In the genomic region with DNA sequence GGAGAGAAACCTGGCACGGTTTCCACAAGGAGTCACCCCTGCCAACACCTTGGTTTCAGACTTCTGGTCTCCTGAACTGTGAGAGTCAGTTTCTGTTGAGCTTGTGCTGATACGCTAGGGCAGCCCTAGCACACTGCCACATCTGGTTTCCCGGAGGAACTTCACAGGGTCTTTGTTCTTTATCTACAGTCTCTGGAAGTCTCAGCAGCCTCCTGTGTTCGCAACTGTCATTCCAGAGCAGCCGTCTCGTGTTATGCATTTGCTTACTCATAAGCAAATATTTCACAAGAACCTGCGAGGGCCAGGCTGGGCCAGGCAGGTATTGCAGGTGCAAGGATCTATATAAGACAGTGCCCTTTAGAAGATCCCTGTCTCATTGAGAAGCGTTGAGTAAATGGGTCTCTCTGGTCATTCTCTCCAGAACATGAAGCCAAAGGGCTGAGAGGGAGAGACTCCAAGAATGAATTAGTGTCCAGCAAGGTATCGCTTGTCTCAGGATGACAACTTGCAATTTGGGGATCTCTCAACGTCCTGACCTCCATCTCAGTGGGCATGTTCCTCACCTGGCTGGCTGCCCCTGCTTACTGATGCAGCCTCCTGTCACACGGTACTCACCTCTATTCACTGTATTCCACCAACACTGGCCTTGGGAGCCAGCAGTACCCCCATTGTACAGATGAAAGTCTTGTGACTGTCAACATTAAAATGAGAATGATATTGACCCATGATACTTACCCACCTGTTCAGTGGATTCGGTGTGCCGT, we compare ENCODE assay signal across 1 cellular context.
TF ChIP-seq lines count a peak whose summit lies in the region.

No MANE protein-coding gene starts in this region.

TF ChIP-seq in HepG2, 621 proteins besides CTCF, POLR2A, EP300 and RAD21 (continued from another document and continues in another):
- TF ChIP-seq, protein P1, sequence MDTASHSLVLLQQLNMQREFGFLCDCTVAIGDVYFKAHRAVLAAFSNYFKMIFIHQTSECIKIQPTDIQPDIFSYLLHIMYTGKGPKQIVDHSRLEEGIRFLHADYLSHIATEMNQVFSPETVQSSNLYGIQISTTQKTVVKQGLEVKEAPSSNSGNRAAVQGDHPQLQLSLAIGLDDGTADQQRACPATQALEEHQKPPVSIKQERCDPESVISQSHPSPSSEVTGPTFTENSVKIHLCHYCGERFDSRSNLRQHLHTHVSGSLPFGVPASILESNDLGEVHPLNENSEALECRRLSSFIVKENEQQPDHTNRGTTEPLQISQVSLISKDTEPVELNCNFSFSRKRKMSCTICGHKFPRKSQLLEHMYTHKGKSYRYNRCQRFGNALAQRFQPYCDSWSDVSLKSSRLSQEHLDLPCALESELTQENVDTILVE (CRISPR knock-in tag; IDR thresholded peaks at IDR 0.05) = peak; percentile 51; the same call in 1 of the 2 replicates
- TF ChIP-seq PLRG1 (conservative IDR thresholded peaks at IDR 0.05) (no peak), RFX1 (IDR thresholded peaks at IDR 0.05) (no peak), HNRNPLL (IDR thresholded peaks at IDR 0.05; ENCODE audit: low read depth, low read length, poor library complexity, severe bottlenecking) (no peak), FOXK1 (CRISPR knock-in tag; IDR thresholded peaks at IDR 0.05; ENCODE audit: borderline replicate concordance, low read depth) (peak; percentile 39; the same call in 1 of the 2 replicates), RCOR2 (CRISPR knock-in tag; IDR thresholded peaks at IDR 0.05) (peak; percentile 20; the same call in 1 of the 2 replicates), BCL6 (CRISPR knock-in tag; IDR thresholded peaks at IDR 0.05) (peak; percentile 79), SKI (IDR thresholded peaks at IDR 0.05; ENCODE audit: partially characterized antibody) (peak; percentile 25), FIP1L1 (IDR thresholded peaks at IDR 0.05; ENCODE audit: borderline replicate concordance, insufficient read depth, low read depth, low read length) (no peak), MAFK (conservative IDR thresholded peaks at IDR 0.05 in 1 of 2, IDR thresholded peaks at IDR 0.05 in 1 of 2; ENCODE audit: low read length in 2 of 2) (0 out of 4 replicates have a peak, but pooled peaks of 1 of the 2 experiments have one; percentile 19), SYNCRIP (IDR thresholded peaks at IDR 0.05; ENCODE audit: insufficient read depth, low read depth, low read length) (no peak), SP140L (CRISPR knock-in tag; IDR thresholded peaks at IDR 0.05; ENCODE audit: borderline replicate concordance) (0 out of 2 replicates have a peak, but pooled peaks have one; percentile 64), KMT2B (CRISPR knock-in tag; IDR thresholded peaks at IDR 0.05) (peak; percentile 40; the same call in 1 of the 2 replicates), ZNF136 (CRISPR knock-in tag; IDR thresholded peaks at IDR 0.05; ENCODE audit: low read depth) (no peak), IRF2 (CRISPR knock-in tag; IDR thresholded peaks at IDR 0.05) (peak; percentile 75), CAMTA2 (CRISPR knock-in tag; IDR thresholded peaks at IDR 0.05; ENCODE audit: borderline replicate concordance) (no peak), HOXA9 (CRISPR knock-in tag; IDR thresholded peaks at IDR 0.05; ENCODE audit: borderline replicate concordance) (no peak), ZNF468 (CRISPR knock-in tag; IDR thresholded peaks at IDR 0.05) (no peak), FOXC1 (CRISPR knock-in tag; IDR thresholded peaks at IDR 0.05; ENCODE audit: borderline replicate concordance) (peak; percentile 19; the same call in 1 of the 2 replicates), TMF1 (CRISPR knock-in tag; IDR thresholded peaks at IDR 0.05; ENCODE audit: low read depth) (0 out of 2 replicates have a peak, but pooled peaks have one; percentile 25), PRPF4 (IDR thresholded peaks at IDR 0.05; ENCODE audit: low read depth, low read length, poor library complexity, severe bottlenecking) (no peak), ZNF746 (CRISPR knock-in tag; IDR thresholded peaks at IDR 0.05) (no peak), ZNF3 (CRISPR knock-in tag; IDR thresholded peaks at IDR 0.05) (peak; percentile 39; the same call in 1 of the 2 replicates), HNRNPUL1 (IDR thresholded peaks at IDR 0.05; ENCODE audit: low read depth, low read length) (no peak), ZSCAN31 (CRISPR knock-in tag; IDR thresholded peaks at IDR 0.05; ENCODE audit: low read depth) (no peak)
- TF ChIP-seq, protein P2, sequence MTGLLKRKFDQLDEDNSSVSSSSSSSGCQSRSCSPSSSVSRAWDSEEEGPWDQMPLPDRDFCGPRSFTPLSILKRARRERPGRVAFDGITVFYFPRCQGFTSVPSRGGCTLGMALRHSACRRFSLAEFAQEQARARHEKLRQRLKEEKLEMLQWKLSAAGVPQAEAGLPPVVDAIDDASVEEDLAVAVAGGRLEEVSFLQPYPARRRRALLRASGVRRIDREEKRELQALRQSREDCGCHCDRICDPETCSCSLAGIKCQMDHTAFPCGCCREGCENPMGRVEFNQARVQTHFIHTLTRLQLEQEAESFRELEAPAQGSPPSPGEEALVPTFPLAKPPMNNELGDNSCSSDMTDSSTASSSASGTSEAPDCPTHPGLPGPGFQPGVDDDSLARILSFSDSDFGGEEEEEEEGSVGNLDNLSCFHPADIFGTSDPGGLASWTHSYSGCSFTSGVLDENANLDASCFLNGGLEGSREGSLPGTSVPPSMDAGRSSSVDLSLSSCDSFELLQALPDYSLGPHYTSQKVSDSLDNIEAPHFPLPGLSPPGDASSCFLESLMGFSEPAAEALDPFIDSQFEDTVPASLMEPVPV (CRISPR knock-in tag; IDR thresholded peaks at IDR 0.05) = no peak
- TF ChIP-seq, protein P3, sequence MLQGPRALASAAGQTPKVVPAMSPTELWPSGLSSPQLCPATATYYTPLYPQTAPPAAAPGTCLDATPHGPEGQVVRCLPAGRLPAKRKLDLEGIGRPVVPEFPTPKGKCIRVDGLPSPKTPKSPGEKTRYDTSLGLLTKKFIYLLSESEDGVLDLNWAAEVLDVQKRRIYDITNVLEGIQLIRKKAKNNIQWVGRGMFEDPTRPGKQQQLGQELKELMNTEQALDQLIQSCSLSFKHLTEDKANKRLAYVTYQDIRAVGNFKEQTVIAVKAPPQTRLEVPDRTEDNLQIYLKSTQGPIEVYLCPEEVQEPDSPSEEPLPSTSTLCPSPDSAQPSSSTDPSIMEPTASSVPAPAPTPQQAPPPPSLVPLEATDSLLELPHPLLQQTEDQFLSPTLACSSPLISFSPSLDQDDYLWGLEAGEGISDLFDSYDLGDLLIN (CRISPR knock-in tag; IDR thresholded peaks at IDR 0.05; ENCODE audit: borderline replicate concordance) = no peak
- TF ChIP-seq, protein P4, sequence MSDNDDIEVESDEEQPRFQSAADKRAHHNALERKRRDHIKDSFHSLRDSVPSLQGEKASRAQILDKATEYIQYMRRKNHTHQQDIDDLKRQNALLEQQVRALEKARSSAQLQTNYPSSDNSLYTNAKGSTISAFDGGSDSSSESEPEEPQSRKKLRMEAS (IDR thresholded peaks at IDR 0.05) = peak; percentile 41
- TF ChIP-seq, protein P5, sequence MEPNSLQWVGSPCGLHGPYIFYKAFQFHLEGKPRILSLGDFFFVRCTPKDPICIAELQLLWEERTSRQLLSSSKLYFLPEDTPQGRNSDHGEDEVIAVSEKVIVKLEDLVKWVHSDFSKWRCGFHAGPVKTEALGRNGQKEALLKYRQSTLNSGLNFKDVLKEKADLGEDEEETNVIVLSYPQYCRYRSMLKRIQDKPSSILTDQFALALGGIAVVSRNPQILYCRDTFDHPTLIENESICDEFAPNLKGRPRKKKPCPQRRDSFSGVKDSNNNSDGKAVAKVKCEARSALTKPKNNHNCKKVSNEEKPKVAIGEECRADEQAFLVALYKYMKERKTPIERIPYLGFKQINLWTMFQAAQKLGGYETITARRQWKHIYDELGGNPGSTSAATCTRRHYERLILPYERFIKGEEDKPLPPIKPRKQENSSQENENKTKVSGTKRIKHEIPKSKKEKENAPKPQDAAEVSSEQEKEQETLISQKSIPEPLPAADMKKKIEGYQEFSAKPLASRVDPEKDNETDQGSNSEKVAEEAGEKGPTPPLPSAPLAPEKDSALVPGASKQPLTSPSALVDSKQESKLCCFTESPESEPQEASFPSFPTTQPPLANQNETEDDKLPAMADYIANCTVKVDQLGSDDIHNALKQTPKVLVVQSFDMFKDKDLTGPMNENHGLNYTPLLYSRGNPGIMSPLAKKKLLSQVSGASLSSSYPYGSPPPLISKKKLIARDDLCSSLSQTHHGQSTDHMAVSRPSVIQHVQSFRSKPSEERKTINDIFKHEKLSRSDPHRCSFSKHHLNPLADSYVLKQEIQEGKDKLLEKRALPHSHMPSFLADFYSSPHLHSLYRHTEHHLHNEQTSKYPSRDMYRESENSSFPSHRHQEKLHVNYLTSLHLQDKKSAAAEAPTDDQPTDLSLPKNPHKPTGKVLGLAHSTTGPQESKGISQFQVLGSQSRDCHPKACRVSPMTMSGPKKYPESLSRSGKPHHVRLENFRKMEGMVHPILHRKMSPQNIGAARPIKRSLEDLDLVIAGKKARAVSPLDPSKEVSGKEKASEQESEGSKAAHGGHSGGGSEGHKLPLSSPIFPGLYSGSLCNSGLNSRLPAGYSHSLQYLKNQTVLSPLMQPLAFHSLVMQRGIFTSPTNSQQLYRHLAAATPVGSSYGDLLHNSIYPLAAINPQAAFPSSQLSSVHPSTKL (CRISPR knock-in tag; IDR thresholded peaks at IDR 0.05) = peak; percentile 89
- TF ChIP-seq, protein P6, sequence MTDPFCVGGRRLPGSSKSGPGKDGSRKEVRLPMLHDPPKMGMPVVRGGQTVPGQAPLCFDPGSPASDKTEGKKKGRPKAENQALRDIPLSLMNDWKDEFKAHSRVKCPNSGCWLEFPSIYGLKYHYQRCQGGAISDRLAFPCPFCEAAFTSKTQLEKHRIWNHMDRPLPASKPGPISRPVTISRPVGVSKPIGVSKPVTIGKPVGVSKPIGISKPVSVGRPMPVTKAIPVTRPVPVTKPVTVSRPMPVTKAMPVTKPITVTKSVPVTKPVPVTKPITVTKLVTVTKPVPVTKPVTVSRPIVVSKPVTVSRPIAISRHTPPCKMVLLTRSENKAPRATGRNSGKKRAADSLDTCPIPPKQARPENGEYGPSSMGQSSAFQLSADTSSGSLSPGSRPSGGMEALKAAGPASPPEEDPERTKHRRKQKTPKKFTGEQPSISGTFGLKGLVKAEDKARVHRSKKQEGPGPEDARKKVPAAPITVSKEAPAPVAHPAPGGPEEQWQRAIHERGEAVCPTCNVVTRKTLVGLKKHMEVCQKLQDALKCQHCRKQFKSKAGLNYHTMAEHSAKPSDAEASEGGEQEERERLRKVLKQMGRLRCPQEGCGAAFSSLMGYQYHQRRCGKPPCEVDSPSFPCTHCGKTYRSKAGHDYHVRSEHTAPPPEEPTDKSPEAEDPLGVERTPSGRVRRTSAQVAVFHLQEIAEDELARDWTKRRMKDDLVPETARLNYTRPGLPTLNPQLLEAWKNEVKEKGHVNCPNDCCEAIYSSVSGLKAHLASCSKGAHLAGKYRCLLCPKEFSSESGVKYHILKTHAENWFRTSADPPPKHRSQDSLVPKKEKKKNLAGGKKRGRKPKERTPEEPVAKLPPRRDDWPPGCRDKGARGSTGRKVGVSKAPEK (CRISPR knock-in tag; IDR thresholded peaks at IDR 0.05; ENCODE audit: borderline replicate concordance) = 0 out of 2 replicates have a peak, but pooled peaks have one; percentile 13
- TF ChIP-seq, protein P7, sequence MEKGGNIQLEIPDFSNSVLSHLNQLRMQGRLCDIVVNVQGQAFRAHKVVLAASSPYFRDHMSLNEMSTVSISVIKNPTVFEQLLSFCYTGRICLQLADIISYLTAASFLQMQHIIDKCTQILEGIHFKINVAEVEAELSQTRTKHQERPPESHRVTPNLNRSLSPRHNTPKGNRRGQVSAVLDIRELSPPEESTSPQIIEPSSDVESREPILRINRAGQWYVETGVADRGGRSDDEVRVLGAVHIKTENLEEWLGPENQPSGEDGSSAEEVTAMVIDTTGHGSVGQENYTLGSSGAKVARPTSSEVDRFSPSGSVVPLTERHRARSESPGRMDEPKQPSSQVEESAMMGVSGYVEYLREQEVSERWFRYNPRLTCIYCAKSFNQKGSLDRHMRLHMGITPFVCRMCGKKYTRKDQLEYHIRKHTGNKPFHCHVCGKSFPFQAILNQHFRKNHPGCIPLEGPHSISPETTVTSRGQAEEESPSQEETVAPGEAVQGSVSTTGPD (CRISPR knock-in tag; IDR thresholded peaks at IDR 0.05) = no peak
- TF ChIP-seq, protein P8, sequence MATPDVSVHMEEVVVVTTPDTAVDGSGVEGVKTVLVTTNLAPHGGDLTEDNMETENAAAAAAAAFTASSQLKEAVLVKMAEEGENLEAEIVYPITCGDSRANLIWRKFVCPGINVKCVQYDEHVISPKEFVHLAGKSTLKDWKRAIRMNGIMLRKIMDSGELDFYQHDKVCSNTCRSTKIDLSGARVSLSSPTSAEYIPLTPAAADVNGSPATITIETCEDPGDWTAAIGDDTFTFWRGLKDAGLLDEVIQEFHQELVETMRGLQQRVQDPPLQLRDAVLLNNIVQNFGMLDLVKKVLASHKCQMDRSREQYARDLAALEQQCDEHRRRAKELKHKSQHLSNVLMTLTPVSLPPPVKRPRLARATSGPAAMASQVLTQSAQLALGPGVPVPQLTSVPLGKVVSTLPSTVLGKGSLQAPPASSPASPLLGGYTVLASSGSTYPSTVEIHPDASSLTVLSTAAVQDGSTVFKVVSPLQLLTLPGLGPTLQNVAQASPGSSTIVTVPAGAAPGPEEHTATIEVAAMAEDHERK (CRISPR knock-in tag; IDR thresholded peaks at IDR 0.05; ENCODE audit: low read depth) = no peak
- TF ChIP-seq, protein P9, sequence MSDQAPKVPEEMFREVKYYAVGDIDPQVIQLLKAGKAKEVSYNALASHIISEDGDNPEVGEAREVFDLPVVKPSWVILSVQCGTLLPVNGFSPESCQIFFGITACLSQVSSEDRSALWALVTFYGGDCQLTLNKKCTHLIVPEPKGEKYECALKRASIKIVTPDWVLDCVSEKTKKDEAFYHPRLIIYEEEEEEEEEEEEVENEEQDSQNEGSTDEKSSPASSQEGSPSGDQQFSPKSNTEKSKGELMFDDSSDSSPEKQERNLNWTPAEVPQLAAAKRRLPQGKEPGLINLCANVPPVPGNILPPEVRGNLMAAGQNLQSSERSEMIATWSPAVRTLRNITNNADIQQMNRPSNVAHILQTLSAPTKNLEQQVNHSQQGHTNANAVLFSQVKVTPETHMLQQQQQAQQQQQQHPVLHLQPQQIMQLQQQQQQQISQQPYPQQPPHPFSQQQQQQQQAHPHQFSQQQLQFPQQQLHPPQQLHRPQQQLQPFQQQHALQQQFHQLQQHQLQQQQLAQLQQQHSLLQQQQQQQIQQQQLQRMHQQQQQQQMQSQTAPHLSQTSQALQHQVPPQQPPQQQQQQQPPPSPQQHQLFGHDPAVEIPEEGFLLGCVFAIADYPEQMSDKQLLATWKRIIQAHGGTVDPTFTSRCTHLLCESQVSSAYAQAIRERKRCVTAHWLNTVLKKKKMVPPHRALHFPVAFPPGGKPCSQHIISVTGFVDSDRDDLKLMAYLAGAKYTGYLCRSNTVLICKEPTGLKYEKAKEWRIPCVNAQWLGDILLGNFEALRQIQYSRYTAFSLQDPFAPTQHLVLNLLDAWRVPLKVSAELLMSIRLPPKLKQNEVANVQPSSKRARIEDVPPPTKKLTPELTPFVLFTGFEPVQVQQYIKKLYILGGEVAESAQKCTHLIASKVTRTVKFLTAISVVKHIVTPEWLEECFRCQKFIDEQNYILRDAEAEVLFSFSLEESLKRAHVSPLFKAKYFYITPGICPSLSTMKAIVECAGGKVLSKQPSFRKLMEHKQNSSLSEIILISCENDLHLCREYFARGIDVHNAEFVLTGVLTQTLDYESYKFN (CRISPR knock-in tag; conservative IDR thresholded peaks at IDR 0.05) = 0 out of 2 replicates have a peak, but pooled peaks have one; percentile 33
